1 cellular context compared by ENCODE assay signal in the genomic region with DNA sequence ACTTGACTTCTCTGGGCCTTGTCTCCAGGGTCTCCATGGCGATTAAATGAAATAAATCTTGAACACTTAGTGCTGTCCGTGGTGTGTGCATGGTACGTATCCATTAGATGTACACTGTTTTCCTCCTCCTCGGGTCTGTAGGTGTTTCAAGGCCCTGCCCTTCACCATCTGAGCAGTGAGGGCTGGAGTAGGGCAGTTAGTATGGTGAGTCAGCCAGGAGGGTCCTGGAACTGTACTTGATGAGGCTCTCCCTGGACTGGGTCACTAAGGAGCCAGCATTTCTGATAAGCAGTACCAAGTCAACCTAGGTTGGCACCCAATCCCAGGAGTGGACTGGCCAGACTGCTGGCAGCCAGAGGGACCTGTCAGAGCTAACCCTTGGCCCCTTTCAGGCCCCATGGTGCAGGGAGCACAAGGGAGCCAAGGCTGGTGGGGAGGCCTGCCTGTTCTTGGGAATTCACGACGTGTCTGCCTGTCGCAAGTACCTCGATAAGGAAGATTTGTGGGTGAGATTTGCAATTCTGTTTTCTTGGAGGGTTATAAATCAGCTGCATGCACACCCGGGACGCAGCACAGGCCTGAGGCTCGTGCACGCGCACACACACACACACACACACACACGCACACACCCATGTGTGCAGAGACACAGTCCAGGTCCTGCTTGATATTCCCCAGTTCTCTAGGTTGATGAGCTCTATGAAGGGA.
TF ChIP-seq lines count a peak whose summit lies in the region.

No MANE protein-coding gene starts in this region.

TF ChIP-seq in GM23338, 12 proteins besides CTCF, POLR2A, EP300 and RAD21 (continued from another document):
- TF ChIP-seq, protein P1, sequence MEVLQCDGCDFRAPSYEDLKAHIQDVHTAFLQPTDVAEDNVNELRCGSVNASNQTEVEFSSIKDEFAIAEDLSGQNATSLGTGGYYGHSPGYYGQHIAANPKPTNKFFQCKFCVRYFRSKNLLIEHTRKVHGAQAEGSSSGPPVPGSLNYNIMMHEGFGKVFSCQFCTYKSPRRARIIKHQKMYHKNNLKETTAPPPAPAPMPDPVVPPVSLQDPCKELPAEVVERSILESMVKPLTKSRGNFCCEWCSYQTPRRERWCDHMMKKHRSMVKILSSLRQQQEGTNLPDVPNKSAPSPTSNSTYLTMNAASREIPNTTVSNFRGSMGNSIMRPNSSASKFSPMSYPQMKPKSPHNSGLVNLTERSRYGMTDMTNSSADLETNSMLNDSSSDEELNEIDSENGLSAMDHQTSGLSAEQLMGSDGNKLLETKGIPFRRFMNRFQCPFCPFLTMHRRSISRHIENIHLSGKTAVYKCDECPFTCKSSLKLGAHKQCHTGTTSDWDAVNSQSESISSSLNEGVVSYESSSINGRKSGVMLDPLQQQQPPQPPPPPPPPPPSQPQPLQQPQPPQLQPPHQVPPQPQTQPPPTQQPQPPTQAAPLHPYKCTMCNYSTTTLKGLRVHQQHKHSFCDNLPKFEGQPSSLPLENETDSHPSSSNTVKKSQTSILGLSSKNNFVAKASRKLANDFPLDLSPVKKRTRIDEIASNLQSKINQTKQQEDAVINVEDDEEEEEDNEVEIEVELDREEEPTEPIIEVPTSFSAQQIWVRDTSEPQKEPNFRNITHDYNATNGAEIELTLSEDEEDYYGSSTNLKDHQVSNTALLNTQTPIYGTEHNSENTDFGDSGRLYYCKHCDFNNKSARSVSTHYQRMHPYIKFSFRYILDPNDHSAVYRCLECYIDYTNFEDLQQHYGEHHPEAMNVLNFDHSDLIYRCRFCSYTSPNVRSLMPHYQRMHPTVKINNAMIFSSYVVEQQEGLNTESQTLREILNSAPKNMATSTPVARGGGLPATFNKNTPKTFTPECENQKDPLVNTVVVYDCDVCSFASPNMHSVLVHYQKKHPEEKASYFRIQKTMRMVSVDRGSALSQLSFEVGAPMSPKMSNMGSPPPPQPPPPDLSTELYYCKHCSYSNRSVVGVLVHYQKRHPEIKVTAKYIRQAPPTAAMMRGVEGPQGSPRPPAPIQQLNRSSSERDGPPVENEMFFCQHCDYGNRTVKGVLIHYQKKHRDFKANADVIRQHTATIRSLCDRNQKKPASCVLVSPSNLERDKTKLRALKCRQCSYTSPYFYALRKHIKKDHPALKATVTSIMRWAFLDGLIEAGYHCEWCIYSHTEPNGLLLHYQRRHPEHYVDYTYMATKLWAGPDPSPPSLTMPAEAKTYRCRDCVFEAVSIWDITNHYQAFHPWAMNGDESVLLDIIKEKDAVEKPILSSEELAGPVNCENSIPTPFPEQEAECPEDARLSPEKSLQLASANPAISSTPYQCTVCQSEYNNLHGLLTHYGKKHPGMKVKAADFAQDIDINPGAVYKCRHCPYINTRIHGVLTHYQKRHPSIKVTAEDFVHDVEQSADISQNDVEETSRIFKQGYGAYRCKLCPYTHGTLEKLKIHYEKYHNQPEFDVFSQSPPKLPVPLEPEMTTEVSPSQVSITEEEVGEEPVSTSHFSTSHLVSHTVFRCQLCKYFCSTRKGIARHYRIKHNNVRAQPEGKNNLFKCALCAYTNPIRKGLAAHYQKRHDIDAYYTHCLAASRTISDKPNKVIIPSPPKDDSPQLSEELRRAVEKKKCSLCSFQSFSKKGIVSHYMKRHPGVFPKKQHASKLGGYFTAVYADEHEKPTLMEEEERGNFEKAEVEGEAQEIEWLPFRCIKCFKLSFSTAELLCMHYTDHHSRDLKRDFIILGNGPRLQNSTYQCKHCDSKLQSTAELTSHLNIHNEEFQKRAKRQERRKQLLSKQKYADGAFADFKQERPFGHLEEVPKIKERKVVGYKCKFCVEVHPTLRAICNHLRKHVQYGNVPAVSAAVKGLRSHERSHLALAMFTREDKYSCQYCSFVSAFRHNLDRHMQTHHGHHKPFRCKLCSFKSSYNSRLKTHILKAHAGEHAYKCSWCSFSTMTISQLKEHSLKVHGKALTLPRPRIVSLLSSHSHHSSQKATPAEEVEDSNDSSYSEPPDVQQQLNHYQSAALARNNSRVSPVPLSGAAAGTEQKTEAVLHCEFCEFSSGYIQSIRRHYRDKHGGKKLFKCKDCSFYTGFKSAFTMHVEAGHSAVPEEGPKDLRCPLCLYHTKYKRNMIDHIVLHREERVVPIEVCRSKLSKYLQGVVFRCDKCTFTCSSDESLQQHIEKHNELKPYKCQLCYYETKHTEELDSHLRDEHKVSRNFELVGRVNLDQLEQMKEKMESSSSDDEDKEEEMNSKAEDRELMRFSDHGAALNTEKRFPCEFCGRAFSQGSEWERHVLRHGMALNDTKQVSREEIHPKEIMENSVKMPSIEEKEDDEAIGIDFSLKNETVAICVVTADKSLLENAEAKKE (CRISPR knock-in tag; IDR thresholded peaks at IDR 0.05) = no peak
- TF ChIP-seq JUNB (IDR thresholded peaks at IDR 0.05; ENCODE audit: unreplicated experiment) (no peak), NANOG (IDR thresholded peaks at IDR 0.05; ENCODE audit: borderline replicate concordance) (no peak), EZH2 (IDR thresholded peaks at IDR 0.05; ENCODE audit: low read depth, unreplicated experiment) (no peak), STAT1 (IDR thresholded peaks at IDR 0.05; ENCODE audit: unreplicated experiment) (no peak), ZNF331 (CRISPR knock-in tag; IDR thresholded peaks at IDR 0.05; ENCODE audit: low read depth) (no peak), EZH2phosphoT487 (IDR thresholded peaks at IDR 0.05; ENCODE audit: unreplicated experiment) (no peak), CREB1 (CRISPR knock-in tag; IDR thresholded peaks at IDR 0.05; ENCODE audit: low read depth) (no peak)
- TF ChIP-seq, protein P2, sequence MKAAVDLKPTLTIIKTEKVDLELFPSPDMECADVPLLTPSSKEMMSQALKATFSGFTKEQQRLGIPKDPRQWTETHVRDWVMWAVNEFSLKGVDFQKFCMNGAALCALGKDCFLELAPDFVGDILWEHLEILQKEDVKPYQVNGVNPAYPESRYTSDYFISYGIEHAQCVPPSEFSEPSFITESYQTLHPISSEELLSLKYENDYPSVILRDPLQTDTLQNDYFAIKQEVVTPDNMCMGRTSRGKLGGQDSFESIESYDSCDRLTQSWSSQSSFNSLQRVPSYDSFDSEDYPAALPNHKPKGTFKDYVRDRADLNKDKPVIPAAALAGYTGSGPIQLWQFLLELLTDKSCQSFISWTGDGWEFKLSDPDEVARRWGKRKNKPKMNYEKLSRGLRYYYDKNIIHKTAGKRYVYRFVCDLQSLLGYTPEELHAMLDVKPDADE (IDR thresholded peaks at IDR 0.05) = no peak
- TF ChIP-seq, protein P3, sequence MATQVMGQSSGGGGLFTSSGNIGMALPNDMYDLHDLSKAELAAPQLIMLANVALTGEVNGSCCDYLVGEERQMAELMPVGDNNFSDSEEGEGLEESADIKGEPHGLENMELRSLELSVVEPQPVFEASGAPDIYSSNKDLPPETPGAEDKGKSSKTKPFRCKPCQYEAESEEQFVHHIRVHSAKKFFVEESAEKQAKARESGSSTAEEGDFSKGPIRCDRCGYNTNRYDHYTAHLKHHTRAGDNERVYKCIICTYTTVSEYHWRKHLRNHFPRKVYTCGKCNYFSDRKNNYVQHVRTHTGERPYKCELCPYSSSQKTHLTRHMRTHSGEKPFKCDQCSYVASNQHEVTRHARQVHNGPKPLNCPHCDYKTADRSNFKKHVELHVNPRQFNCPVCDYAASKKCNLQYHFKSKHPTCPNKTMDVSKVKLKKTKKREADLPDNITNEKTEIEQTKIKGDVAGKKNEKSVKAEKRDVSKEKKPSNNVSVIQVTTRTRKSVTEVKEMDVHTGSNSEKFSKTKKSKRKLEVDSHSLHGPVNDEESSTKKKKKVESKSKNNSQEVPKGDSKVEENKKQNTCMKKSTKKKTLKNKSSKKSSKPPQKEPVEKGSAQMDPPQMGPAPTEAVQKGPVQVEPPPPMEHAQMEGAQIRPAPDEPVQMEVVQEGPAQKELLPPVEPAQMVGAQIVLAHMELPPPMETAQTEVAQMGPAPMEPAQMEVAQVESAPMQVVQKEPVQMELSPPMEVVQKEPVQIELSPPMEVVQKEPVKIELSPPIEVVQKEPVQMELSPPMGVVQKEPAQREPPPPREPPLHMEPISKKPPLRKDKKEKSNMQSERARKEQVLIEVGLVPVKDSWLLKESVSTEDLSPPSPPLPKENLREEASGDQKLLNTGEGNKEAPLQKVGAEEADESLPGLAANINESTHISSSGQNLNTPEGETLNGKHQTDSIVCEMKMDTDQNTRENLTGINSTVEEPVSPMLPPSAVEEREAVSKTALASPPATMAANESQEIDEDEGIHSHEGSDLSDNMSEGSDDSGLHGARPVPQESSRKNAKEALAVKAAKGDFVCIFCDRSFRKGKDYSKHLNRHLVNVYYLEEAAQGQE (IDR thresholded peaks at IDR 0.05; ENCODE audit: unreplicated experiment) = no peak
